Comparison of ENCODE assay signal across 10 cellular contexts in genomic region chr11:65713212-65713969, GRCh38. TPM values are rescaled to one million over a fixed set of nuclear protein-coding genes. Genes with fewer than 3 reads are reported as not detected.
A peak's percentile ranks its signal among the peaks of the same experiment; 100 is the strongest.
DNase-seq lines count a peak whose midpoint lies in the region; ATAC-seq and TF ChIP-seq lines count a peak whose summit lies in the region.
"Had no signal": no experiment of that assay in that cellular context is flagged by ENCODE, and none has a peak within 500 bp of the region (broad histone marks: within the 10 kb centered on the region; RNA-seq: fewer than 3 reads in every experiment).

No MANE protein-coding gene starts in this region.

- no peak for TF ChIP-seq POLR2A in gastrocnemius medialis (IDR thresholded peaks at IDR 0.05)

- H3K36me3 ChIP-seq in SK-N-MC (ENCODE audit: insufficient read depth, low read length) (peaks cover 52% of the 10 kb centered on the region), esophagus (ENCODE audit: control insufficient read depth in 2 of 2, insufficient read depth in 2 of 2, low read length in 1 of 2) (peaks cover 22 to 42% of the 10 kb centered on the region in 2 donors), gastrocnemius medialis (peaks cover 0 to 54% of the 10 kb centered on the region in 2 donors)

- intact Hi-C loops in gastrocnemius medialis (cut with DNase I; ENCODE audit: low total_unique reads), result loop anchor here (2.0 to 5.0 kb wide), 2 partner anchors 67 to 96 kb away; partner anchors contain the start of genes AP5B1 and PCNX3

- H3K4me1 ChIP-seq in esophagus (ENCODE audit: control insufficient read depth in 2 of 2, insufficient read depth in 2 of 2, low read length in 1 of 2), result peaks cover 2 to 4% of the 10 kb centered on the region in 2 donors
- H3K4me1 ChIP-seq in gastrocnemius medialis, result peaks cover 15 to 18% of the 10 kb centered on the region in 2 donors

- H3K9ac ChIP-seq in SK-N-MC (ENCODE audit: insufficient read length), result peak overlapping the region; percentile 98

- H3K9me3 ChIP-seq in SK-N-MC (ENCODE audit: low read depth, low read length), result no peaks in the 10 kb centered on the region
- H3K9me3 ChIP-seq in esophagus (ENCODE audit: control insufficient read depth in 2 of 2, insufficient read depth in 1 of 2, low read depth in 1 of 2, low read length in 1 of 2), result no peaks in the 10 kb centered on the region
- no peaks in the 10 kb centered on the region for H3K9me3 ChIP-seq in gastrocnemius medialis
- H3K9me3 ChIP-seq: body of pancreas had no signal

- H3K27ac ChIP-seq in SK-N-MC, result no peak overlapping the region
- H3K27ac ChIP-seq in esophagus (ENCODE audit: low read depth in 2 of 2, low read length in 1 of 2), result peak overlapping the region; percentile 97 to 100
- H3K27ac ChIP-seq in gastrocnemius medialis, result peak overlapping the region; percentile 96 to 100 (median 99)

- TF ChIP-seq CTCF in GM12864 (IDR thresholded peaks at IDR 0.05; ENCODE audit: low read depth, low read length, missing control alignments) (no peak), gastrocnemius medialis (IDR thresholded peaks at IDR 0.05 in 4 of 5, conservative IDR thresholded peaks at IDR 0.05 in 1 of 5) (no peak)

- no peak for ATAC-seq in gastrocnemius medialis
- ATAC-seq in esophagus mucosa, result no peak
- ATAC-seq in GM19328 (IDR thresholded peaks at IDR 0.05; ENCODE audit: unreplicated experiment), result no peak

- 89 to 93% methylated on average over 24 of the region's 24 CpGs for WGBS in esophagus, 2 donors

- H3K4me3 ChIP-seq in GM12864 (ENCODE audit: low read depth, low read length) (peak overlapping the region; percentile 65), SK-N-MC (peak overlapping the region; percentile 94; the same call in 1 of the 2 replicates), esophagus (ENCODE audit: low read depth in 1 of 2, low read length in 2 of 2) (no peak overlapping the region), gastrocnemius medialis (peak overlapping the region in 3 of 4 donors; percentile 73 to 97 (median 77))

- H3K27me3 ChIP-seq in esophagus (ENCODE audit: control insufficient read depth in 1 of 2, insufficient read depth in 2 of 2, low read length in 2 of 2) (no peaks in the 10 kb centered on the region), gastrocnemius medialis (no peaks in the 10 kb centered on the region)
- H3K27me3 ChIP-seq: body of pancreas had no signal

- DNase-seq in GM12864 (ENCODE audit: low read depth) (no peak), SK-N-MC (ENCODE audit: low read depth, low spot score) (no peak), gastrocnemius medialis (no peak), SIG-M5 treated with dmso at 0.1 percent for 504 hours (lab: John Stamatoyannopoulos, UW; ENCODE audit: unreplicated experiment) (no peak)
- no peak for DNase-seq in stimulated activated CD4-positive, alpha-beta T cell treated with anti-CD3 and anti-CD28 coated beads, Interleukin-4, amount 100 ng/mL, for 24 hours
- DNase-seq: body of pancreas, midbrain had no signal

- in situ Hi-C loops in gastrocnemius medialis (cut with MboI; ENCODE audit: low sequenced_read_pairs in 4 of 4), result loop anchor here (5.0 to 25.0 kb wide), 4 partner anchors 104 to 281 kb away; no protein-coding TSS in a partner anchor

RNA-seq across cellular contexts. Expression of gene KAT5, which starts 1.3 kb away (rescaled TPM):
- polyA plus RNA-seq in esophagus, result 10 to 100 TPM; 55.6 to 60.3 TPM
- 10 to 100 TPM; 40.0 to 69.4 (median 50.0) TPM for total RNA-seq in gastrocnemius medialis
- 47.3 TPM for total RNA-seq in esophagus mucosa

RNA-seq across cellular contexts. Expression of gene RNASEH2C, which starts 7.2 kb away (rescaled TPM):
- 10 to 100 TPM; 26.3 to 41.8 TPM for polyA plus RNA-seq in esophagus
- total RNA-seq in gastrocnemius medialis (100 to 1,000 TPM in 1 of 4 donors, 10 to 100 TPM in 3; 36.5 to 101 (median 62.4) TPM), esophagus mucosa (28.7 TPM)

RNA-seq across cellular contexts. Expression of gene RELA, which starts 50.7 kb away (rescaled TPM):
- polyA plus RNA-seq in esophagus, result 10 to 100 TPM; 39.6 to 40.0 TPM
- total RNA-seq in gastrocnemius medialis (10 to 100 TPM; 39.7 to 68.3 (median 56.3) TPM), esophagus mucosa (50.3 TPM)

Comparison
In these comparisons a context has a peak if more than half of its experiments do, and no peak if none do; other contexts are left out.
1. H3K4me3 ChIP-seq: peak in GM12864 (single experiment), SK-N-MC (single experiment) and gastrocnemius medialis (3 of 4); none in esophagus (0 of 2).